13 cellular contexts compared by ENCODE assay signal in genomic region chr10:59311025-59311424, GRCh38. TPM values are rescaled to one million over a fixed set of nuclear protein-coding genes. Genes with fewer than 3 reads are reported as not detected.
A peak's percentile ranks its signal among the peaks of the same experiment; 100 is the strongest.
DNase-seq lines count a peak whose midpoint lies in the region; ATAC-seq and TF ChIP-seq lines count a peak whose summit lies in the region.
"Had no signal": no experiment of that assay in that cellular context is flagged by ENCODE, and none has a peak within 500 bp of the region (broad histone marks: within the 10 kb centered on the region; RNA-seq: fewer than 3 reads in every experiment).

No MANE protein-coding gene starts in this region.

- ATAC-seq in gastrocnemius medialis (peak; percentile 25 to 55), GM21367 (IDR thresholded peaks at IDR 0.05; ENCODE audit: unreplicated experiment) (no peak)
- no peak for ATAC-seq in activated naive CD8-positive, alpha-beta T cell treated with anti-CD3 and anti-CD28 coated beads, Interleukin-2, amount 50 U/mL, for 24 hours
- ATAC-seq: K562, PC-3 had no signal

- no peak overlapping the region for H3K4me3 Mint-ChIP-seq in activated naive CD8-positive, alpha-beta T cell treated with anti-CD3 and anti-CD28 coated beads, Interleukin-2, amount 50 U/mL, for 24 hours
- H3K4me3 Mint-ChIP-seq: CD4-positive, alpha-beta T cell had no signal

- no peaks in the 10 kb centered on the region for H3K36me3 ChIP-seq in left ventricle myocardium inferior
- H3K36me3 ChIP-seq in gastrocnemius medialis, result no peaks in the 10 kb centered on the region

- H3K9me3 Mint-ChIP-seq in activated naive CD8-positive, alpha-beta T cell treated with anti-CD3 and anti-CD28 coated beads, Interleukin-2, amount 50 U/mL, for 24 hours, result no peaks in the 10 kb centered on the region

- no peak overlapping the region for H3K27ac Mint-ChIP-seq in activated naive CD8-positive, alpha-beta T cell treated with anti-CD3 and anti-CD28 coated beads, Interleukin-2, amount 50 U/mL, for 24 hours
- H3K27ac Mint-ChIP-seq: CD4-positive, alpha-beta T cell had no signal

- H3K4me1 Mint-ChIP-seq in activated naive CD8-positive, alpha-beta T cell treated with anti-CD3 and anti-CD28 coated beads, Interleukin-2, amount 50 U/mL, for 24 hours, result no peaks in the 10 kb centered on the region

- no peak for DNase-seq in left ventricle myocardium inferior
- no peak for DNase-seq in cardiac septum (ENCODE audit: low spot score)
- no peak for DNase-seq in dorsolateral prefrontal cortex
- no peak for DNase-seq in gastrocnemius medialis
- no peak for DNase-seq in ureter (ENCODE audit: low spot score)
- DNase-seq in activated naive CD8-positive, alpha-beta T cell treated with anti-CD3 and anti-CD28 coated beads, Interleukin-2, amount 50 U/mL, for 24 hours, result no peak
- DNase-seq: AML-193; CD4-positive, alpha-beta T cell; NCI-H1694 treated with DMSO at 0.1 percent for 48 hours; NCI-H69; PC-3 had no signal

- H3K36me3 Mint-ChIP-seq in activated naive CD8-positive, alpha-beta T cell treated with anti-CD3 and anti-CD28 coated beads, Interleukin-2, amount 50 U/mL, for 24 hours (ENCODE audit: low read depth), result no peaks in the 10 kb centered on the region

- H3K27me3 ChIP-seq in left ventricle myocardium inferior (ENCODE audit: low read depth), result no peaks in the 10 kb centered on the region
- no peaks in the 10 kb centered on the region for H3K27me3 ChIP-seq in dorsolateral prefrontal cortex
- no peaks in the 10 kb centered on the region for H3K27me3 ChIP-seq in gastrocnemius medialis

- no peaks in the 10 kb centered on the region for H3K9me3 ChIP-seq in left ventricle myocardium inferior (replicated peaks)
- no peaks in the 10 kb centered on the region for H3K9me3 ChIP-seq in gastrocnemius medialis

- in situ Hi-C loops in gastrocnemius medialis (cut with MboI; ENCODE audit: low sequenced_read_pairs in 4 of 4), result no loop called here

- TF ChIP-seq CTCF in left ventricle myocardium inferior (IDR thresholded peaks at IDR 0.05; ENCODE audit: borderline replicate concordance) (no peak), dorsolateral prefrontal cortex (IDR thresholded peaks at IDR 0.05 in 54 of 56, conservative IDR thresholded peaks at IDR 0.05 in 2 of 56; ENCODE audit: low read depth in 1 of 56, partially characterized antibody in 56 of 56) (no peak), gastrocnemius medialis (IDR thresholded peaks at IDR 0.05 in 4 of 5, conservative IDR thresholded peaks at IDR 0.05 in 1 of 5) (no peak)

- H3K4me1 ChIP-seq in left ventricle myocardium inferior, result peaks cover 80% of the 10 kb centered on the region
- peaks cover 62 to 82% of the 10 kb centered on the region in 2 donors for H3K4me1 ChIP-seq in gastrocnemius medialis

- no peaks in the 10 kb centered on the region for H3K27me3 Mint-ChIP-seq in activated naive CD8-positive, alpha-beta T cell treated with anti-CD3 and anti-CD28 coated beads, Interleukin-2, amount 50 U/mL, for 24 hours
- H3K27me3 Mint-ChIP-seq: CD4-positive, alpha-beta T cell had no signal

- no peak for TF ChIP-seq POLR2A in gastrocnemius medialis (IDR thresholded peaks at IDR 0.05)

- intact Hi-C loops in left ventricle myocardium inferior (cut with micrococcal nuclease), result no loop called here
- intact Hi-C loops in cardiac septum (cut with DNase I), result no loop called here
- intact Hi-C loops in dorsolateral prefrontal cortex (cut with DNase I), result no loop called here
- intact Hi-C loops in gastrocnemius medialis (cut with DNase I; ENCODE audit: low total_unique reads), result no loop called here

- H3K27ac ChIP-seq in left ventricle myocardium inferior (replicated peaks) (peak overlapping the region; percentile 78), dorsolateral prefrontal cortex (peak overlapping the region in 52 of 59 donors; percentile 3 to 100 (median 70)), gastrocnemius medialis (peak overlapping the region; percentile 24 to 75 (median 60))

- H3K4me3 ChIP-seq in left ventricle myocardium inferior, result no peak overlapping the region
- H3K4me3 ChIP-seq in dorsolateral prefrontal cortex, result no peak overlapping the region
- no peak overlapping the region for H3K4me3 ChIP-seq in gastrocnemius medialis
- H3K4me3 ChIP-seq: K562 had no signal

RNA-seq across cellular contexts. Expression of gene FAM13C, which starts 51.3 kb away (rescaled TPM):
- total RNA-seq in left ventricle myocardium inferior, result 5.2 TPM
- 7.5 TPM for total RNA-seq in cardiac septum
- 100 to 1,000 TPM in 44 of 120 experiments, 10 to 100 TPM in 76; 54.6 to 219 (median 93.7) TPM for total RNA-seq in dorsolateral prefrontal cortex
- total RNA-seq in gastrocnemius medialis, result 100 to 1,000 TPM in 1 of 4 donors, 10 to 100 TPM in 2, 1 to 10 TPM in 1; 6.0 to 125 (median 17.6) TPM
- total RNA-seq in ureter, result 26.6 TPM
- total RNA-seq: CD4-positive, alpha-beta T cell; K562 had no signal

Comparison
In these comparisons a context has a peak if more than half of its experiments do, and no peak if none do; other contexts are left out.
1. ATAC-seq: peak in gastrocnemius medialis (2 of 2); none in GM21367 (single experiment) and activated naive CD8-positive, alpha-beta T cell treated with anti-CD3 and anti-CD28 coated beads, Interleukin-2, amount 50 U/mL, for 24 hours (single experiment).
2. Peak in every context shown above with its lines, with median percentiles within 50 percentile points of each other: H3K27ac ChIP-seq.